Comparison of ENCODE assay signal across 29 cellular contexts in genomic region chrX:11124094-11124493, GRCh38.
"Had no signal": no experiment of that assay in that cellular context is flagged by ENCODE, and none has a peak within 500 bp of the region (broad histone marks: within the 10 kb centered on the region; RNA-seq: fewer than 3 reads in every experiment).

No MANE protein-coding gene starts in this region.

- H3K9me3 ChIP-seq: adrenal gland, body of pancreas, gastrocnemius medialis had no signal

- ATAC-seq: activated CD4-positive, alpha-beta T cell treated with anti-CD3 and anti-CD28 coated beads for 36 hours; activated CD8-positive, alpha-beta memory T cell treated with anti-CD3 and anti-CD28 coated beads, Interleukin-2, amount 10 ng/mL, durations not matched to agents 7 days and 5 days; activated CD8-positive, alpha-beta T cell treated with anti-CD3 and anti-CD28 coated beads, Interleukin-2, amount 10 ng/mL, durations not matched to agents 7 days and 5 days; activated naive CD8-positive, alpha-beta T cell treated with anti-CD3 and anti-CD28 coated beads, Interleukin-2, amount 50 U/mL, for 24 hours; body of pancreas; esophagus mucosa; foreskin keratinocyte; gastrocnemius medialis; heart left ventricle; T-helper 17 cell had no signal

- DNase-seq: activated CD4-positive, alpha-beta memory T cell treated with anti-CD3 and anti-CD28 coated beads for 36 hours; activated CD4-positive, alpha-beta T cell treated with anti-CD3 and anti-CD28 coated beads for 36 hours; activated CD4-positive, alpha-beta T cell treated with anti-CD3 and anti-CD28 coated beads, Interleukin-2, amount 10 ng/mL, durations not matched to agents 24 days and 14 days; activated CD4-positive, CD25-positive, alpha-beta regulatory T cell; activated CD4-positive, CD25-positive, alpha-beta regulatory T cell treated with anti-CD3 and anti-CD28 coated beads, Interleukin-2, amount 50 U/mL, for 72 hours; activated CD8-positive, alpha-beta memory T cell treated with anti-CD3 and anti-CD28 coated beads, Interleukin-2, amount 10 ng/mL, durations not matched to agents 7 days and 5 days; activated CD8-positive, alpha-beta memory T cell treated with anti-CD3 and anti-CD28 coated beads, Interleukin-2, amount 50 U/mL, for 4 hours; activated CD8-positive, alpha-beta T cell treated with anti-CD3 and anti-CD28 coated beads, Interleukin-2, amount 10 ng/mL, durations not matched to agents 7 days and 5 days; activated effector memory CD4-positive, alpha-beta T cell treated with anti-CD3 and anti-CD28 coated beads, Interleukin-2, amount 50 U/mL, for 16 hours; activated naive CD4-positive, alpha-beta T cell treated with anti-CD3 and anti-CD28 coated beads for 36 hours; activated naive CD8-positive, alpha-beta T cell treated with anti-CD3 and anti-CD28 coated beads for 36 hours; activated naive CD8-positive, alpha-beta T cell treated with anti-CD3 and anti-CD28 coated beads, Interleukin-2, amount 50 U/mL, for 24 hours; activated T-cell treated with anti-CD3 and anti-CD28 coated beads, Interleukin-2, amount 50 U/mL, for 1 hour; activated T-cell treated with anti-CD3 and anti-CD28 coated beads, Interleukin-2, amount 50 U/mL, for 48 hours; adrenal gland; amygdala; aorta; body of pancreas; caudate nucleus; effector CD8-positive, alpha-beta T cell; foreskin keratinocyte; gastrocnemius medialis; glutamatergic neuron; heart left ventricle; T-helper 1 cell; T-helper 17 cell; T1000 had no signal

- FAIRE-seq: endometrium had no signal

- H3K27ac ChIP-seq: adrenal gland, body of pancreas, foreskin keratinocyte, gastrocnemius medialis, heart left ventricle had no signal

- H3K4me3 ChIP-seq: adrenal gland, body of pancreas, gastrocnemius medialis, heart left ventricle had no signal

- H3K4me1 ChIP-seq: adrenal gland, body of pancreas, foreskin keratinocyte, gastrocnemius medialis, heart left ventricle had no signal

- H3K27me3 ChIP-seq: adrenal gland, body of pancreas, foreskin keratinocyte, gastrocnemius medialis, heart left ventricle had no signal
